In the genomic region with DNA sequence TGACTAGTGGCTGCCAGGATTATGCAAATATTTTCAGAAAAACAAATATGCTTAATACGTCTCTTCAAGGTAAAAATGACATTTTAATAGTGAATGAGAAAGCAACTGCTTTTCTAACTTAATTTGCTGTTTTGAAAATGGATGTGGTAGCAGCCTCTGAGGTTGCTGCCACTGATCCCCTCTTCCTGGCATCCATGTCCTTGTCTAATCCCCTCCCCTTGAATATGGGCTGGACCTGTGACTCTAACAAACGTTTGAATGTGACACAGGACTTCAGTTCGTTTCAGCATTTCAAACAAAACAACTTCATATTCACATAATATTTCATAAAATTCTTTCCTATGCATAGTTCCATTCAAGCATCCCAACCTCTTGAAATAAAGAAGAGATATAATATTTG, we compare ENCODE assay signal across 1 cellular context.
TF ChIP-seq lines count a peak whose summit lies in the region.

No MANE protein-coding gene starts in this region.

TF ChIP-seq in K562, 482 proteins besides CTCF, POLR2A, EP300 and RAD21 (continued from another document):
- TF ChIP-seq, protein P1, sequence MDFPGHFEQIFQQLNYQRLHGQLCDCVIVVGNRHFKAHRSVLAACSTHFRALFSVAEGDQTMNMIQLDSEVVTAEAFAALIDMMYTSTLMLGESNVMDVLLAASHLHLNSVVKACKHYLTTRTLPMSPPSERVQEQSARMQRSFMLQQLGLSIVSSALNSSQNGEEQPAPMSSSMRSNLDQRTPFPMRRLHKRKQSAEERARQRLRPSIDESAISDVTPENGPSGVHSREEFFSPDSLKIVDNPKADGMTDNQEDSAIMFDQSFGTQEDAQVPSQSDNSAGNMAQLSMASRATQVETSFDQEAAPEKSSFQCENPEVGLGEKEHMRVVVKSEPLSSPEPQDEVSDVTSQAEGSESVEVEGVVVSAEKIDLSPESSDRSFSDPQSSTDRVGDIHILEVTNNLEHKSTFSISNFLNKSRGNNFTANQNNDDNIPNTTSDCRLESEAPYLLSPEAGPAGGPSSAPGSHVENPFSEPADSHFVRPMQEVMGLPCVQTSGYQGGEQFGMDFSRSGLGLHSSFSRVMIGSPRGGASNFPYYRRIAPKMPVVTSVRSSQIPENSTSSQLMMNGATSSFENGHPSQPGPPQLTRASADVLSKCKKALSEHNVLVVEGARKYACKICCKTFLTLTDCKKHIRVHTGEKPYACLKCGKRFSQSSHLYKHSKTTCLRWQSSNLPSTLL (IDR thresholded peaks at IDR 0.05) = no peak
- TF ChIP-seq ZNF175 (CRISPR knock-in tag; IDR thresholded peaks at IDR 0.05; ENCODE audit: low read depth) = no peak
- TF ChIP-seq, protein P2, sequence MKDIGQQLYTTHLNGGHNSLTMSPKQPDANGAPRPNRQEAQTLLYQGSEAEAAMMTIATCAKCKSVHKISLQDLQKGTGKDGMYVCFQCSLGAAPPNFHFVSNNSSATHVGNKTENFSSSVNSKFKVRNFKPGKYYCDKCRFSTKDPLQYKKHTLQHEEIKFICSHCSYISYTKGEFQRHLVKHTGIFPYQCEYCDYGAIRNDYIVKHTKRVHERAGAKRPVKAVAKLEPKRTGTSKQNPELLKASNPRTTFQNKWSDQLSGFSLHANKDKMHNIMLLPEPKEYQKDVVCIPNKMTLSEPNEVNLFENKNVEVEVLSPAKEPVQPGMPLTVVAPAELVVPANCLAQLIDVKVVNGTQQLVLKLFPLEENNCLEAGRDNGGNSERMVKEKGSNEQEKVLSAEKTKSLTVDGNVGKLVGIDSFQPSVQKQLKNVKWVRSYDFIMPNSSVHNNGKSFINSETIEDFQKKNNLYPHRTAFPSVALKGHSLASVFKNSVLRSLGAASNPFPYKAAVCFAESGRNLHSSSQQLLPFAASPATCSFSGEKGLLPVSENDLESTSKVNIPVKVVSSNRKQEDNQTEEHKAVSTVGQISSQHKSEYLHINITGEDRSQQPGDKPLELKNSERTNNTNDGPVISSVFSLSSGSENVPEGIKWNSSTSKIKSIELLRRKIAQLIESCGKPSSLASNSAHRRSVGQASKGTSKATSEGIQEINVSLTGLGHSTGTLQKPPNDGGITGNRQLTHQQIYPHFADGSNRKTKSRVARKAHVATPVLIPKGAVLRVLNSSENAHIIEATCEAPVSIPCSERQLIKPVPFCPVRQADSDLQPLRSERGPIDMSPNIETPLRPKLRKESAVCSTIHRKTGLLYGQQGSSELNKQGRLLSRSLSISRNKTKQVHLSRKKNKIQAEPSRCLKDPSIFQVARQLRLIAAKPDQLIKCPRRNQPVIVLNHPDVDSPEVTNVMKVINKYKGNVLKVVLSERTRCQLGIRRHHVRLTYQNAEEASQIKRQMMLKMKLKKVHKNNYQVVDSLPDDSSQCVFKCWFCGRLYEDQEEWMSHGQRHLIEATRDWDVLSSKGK (CRISPR knock-in tag; IDR thresholded peaks at IDR 0.05) = no peak
- TF ChIP-seq AFF4 (CRISPR knock-in tag; IDR thresholded peaks at IDR 0.05) = no peak
